20 cellular contexts compared by ENCODE assay signal in the genomic region with DNA sequence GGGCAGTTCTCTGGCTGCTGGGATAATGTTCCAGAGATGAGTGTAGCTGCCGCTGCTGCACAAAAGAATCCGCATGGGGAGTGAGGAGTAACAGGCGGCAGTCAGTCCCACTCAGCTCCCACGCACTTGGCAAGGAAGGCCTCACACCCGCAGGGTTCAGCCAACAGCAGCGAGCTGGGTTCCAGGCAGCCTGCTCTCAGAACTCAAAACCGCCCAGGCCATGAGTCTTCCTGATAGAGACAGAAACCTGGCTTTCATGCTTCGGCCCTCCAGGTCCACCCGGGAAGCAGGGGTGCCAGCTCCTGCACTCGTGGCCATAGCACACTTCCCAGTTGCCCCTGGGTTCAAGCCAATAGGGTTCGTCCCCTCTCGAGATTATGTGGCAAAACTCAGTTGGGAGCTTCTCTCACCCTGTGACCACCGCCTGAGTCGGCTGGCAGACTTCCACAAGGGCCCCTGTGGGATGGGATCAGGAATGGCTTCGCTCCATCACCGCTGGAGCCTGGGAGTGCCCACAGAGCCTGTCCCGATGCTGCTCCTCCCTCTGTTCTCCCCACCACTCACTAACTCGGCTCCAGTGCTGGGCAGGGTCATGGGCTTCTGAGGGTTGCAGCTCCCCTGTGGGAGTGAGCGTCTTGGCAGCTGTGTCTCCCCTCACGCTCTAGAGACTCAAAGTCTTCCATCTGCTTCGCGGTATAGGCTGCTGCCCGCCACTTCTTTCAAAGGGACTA. TPM values are rescaled to one million over a fixed set of nuclear protein-coding genes. Genes with fewer than 3 reads are reported as not detected.
DNase-seq lines count a peak whose midpoint lies in the region; ATAC-seq, FAIRE-seq and TF ChIP-seq lines count a peak whose summit lies in the region.
"Had no signal": no experiment of that assay in that cellular context is flagged by ENCODE, and none has a peak within 500 bp of the region (broad histone marks: within the 10 kb centered on the region; RNA-seq: fewer than 3 reads in every experiment).

No MANE protein-coding gene starts in this region.

- no peak for TF ChIP-seq CTCF in bronchial epithelial cell (IDR thresholded peaks at IDR 0.05; ENCODE audit: insufficient read depth, low read length, severe bottlenecking)
- no peak for TF ChIP-seq CTCF in heart right ventricle (IDR thresholded peaks at IDR 0.05)

- H3K36me3 ChIP-seq in bronchial epithelial cell (ENCODE audit: control insufficient read depth, insufficient read depth, low read length) (no peaks in the 10 kb centered on the region), heart right ventricle (no peaks in the 10 kb centered on the region)
- H3K36me3 ChIP-seq: pancreas, SJCRH30 had no signal

- H3K4me3 ChIP-seq in bronchial epithelial cell (ENCODE audit: low read depth, low read length) (no peak overlapping the region), heart right ventricle (no peak overlapping the region)
- H3K4me3 ChIP-seq: pancreas, SJCRH30 had no signal

- peaks cover 0 to 20% (median 0%) of the 10 kb centered on the region in 9 donors for H3K4me1 ChIP-seq in heart right ventricle
- H3K4me1 ChIP-seq: pancreas, SJCRH30 had no signal

- DNase-seq in DMS 273 (lab: John Stamatoyannopoulos, UW; ENCODE audit: unreplicated experiment) (peak; percentile 6), DMS 273 treated with DMSO at 0.1 percent for 48 hours (lab: John Stamatoyannopoulos, UW) (no peak), bronchial epithelial cell (ENCODE audit: low read depth) (peak; percentile 75), heart right ventricle (peak; percentile 44), sciatic nerve (ENCODE audit: low spot score) (no peak), germinal center (ENCODE audit: low spot score) (no peak), NCI-H187 treated with DMSO at 0.1 percent for 48 hours (lab: John Stamatoyannopoulos, UW) (no peak)
- DNase-seq: activated CD4-positive, alpha-beta T cell treated with anti-CD3 and anti-CD28 coated beads, Interleukin-2, amount 50 U/mL, for 4 hours; aorta; CD8-positive, alpha-beta T cell; effector memory CD8-positive, alpha-beta T cell; NCI-H1417 treated with DMSO at 0.1 percent for 48 hours; NCI-H226 had no signal

- intact Hi-C loops in heart right ventricle (cut with DNase I) (no loop called here), sciatic nerve (cut with DNase I) (no loop called here)

- H3K9me3 ChIP-seq in heart right ventricle: peaks cover 0 to 20% (median 8%) of the 10 kb centered on the region in 11 donors
- H3K9me3 ChIP-seq: pancreas, SJCRH30 had no signal

- no peak for FAIRE-seq in bronchial epithelial cell (lab: Jason Lieb, UNC)
- FAIRE-seq: frontal cortex, GM12891, pancreas had no signal

- 54 to 58% methylated on average over 23 of the region's 23 CpGs for WGBS in heart right ventricle, 2 donors

- no peaks in the 10 kb centered on the region for H3K27me3 ChIP-seq in bronchial epithelial cell (ENCODE audit: control insufficient read depth, insufficient read depth, low read length)
- H3K27me3 ChIP-seq in heart right ventricle: peaks cover 0 to 8% (median 0%) of the 10 kb centered on the region in 7 donors
- H3K27me3 ChIP-seq: pancreas had no signal

- H3K27ac ChIP-seq in heart right ventricle: no peak overlapping the region
- H3K27ac ChIP-seq: 22Rv1, pancreas, SJCRH30 had no signal

- ATAC-seq in heart right ventricle (peak; percentile 53 to 86 (median 80)), sciatic nerve (peak; percentile 30), GM18511 (IDR thresholded peaks at IDR 0.05; ENCODE audit: unreplicated experiment) (no peak)
- ATAC-seq: CD8-positive, alpha-beta T cell; effector memory CD8-positive, alpha-beta T cell had no signal

RNA-seq across cellular contexts. Expression of a gene that starts 20.6 kb away (rescaled TPM):
- not detected in 2 replicates for total RNA-seq in bronchial epithelial cell
- not detected for total RNA-seq in heart right ventricle
- polyA plus RNA-seq in heart right ventricle: not detected
- total RNA-seq in sciatic nerve: not detected
- total RNA-seq: activated T-helper 2 cell treated with anti-CD3 and anti-CD28 coated beads, Interferon-gamma antibody, Interleukin-2, Interleukin-4, amounts not matched to agents 10 μg/mL and 5 μg/mL and 100 μg/mL, durations not matched to agents 14 hours and 24 hours and 36 hours; aorta; CD8-positive, alpha-beta T cell; frontal cortex; SJCRH30 had no signal

RNA-seq across cellular contexts. Expression of a gene that starts 34.7 kb away (rescaled TPM):
- total RNA-seq in bronchial epithelial cell (5.9 and 7.9 TPM in 2 replicates), heart right ventricle (10 to 100 TPM; 17.1 to 42.8 (median 23.0) TPM), sciatic nerve (53.0 TPM)
- polyA plus RNA-seq in heart right ventricle: 1 to 10 TPM; 6.1 to 7.3 TPM

Comparison
In these comparisons a context has a peak if more than half of its experiments do, and no peak if none do; other contexts are left out.
1. DNase-seq: peak in DMS 273 (single experiment), bronchial epithelial cell (single experiment) and heart right ventricle (2 of 2); none in DMS 273 treated with DMSO at 0.1 percent for 48 hours (single experiment), sciatic nerve (single experiment), germinal center (single experiment) and NCI-H187 treated with DMSO at 0.1 percent for 48 hours (single experiment).